8 cellular contexts compared by ENCODE assay signal in genomic region chr17:45132302-45132568, GRCh38. TPM values are rescaled to one million over a fixed set of nuclear protein-coding genes. Genes with fewer than 3 reads are reported as not detected.
DNase-seq lines count a peak whose midpoint lies in the region; ATAC-seq and TF ChIP-seq lines count a peak whose summit lies in the region.

A gene with protein sequence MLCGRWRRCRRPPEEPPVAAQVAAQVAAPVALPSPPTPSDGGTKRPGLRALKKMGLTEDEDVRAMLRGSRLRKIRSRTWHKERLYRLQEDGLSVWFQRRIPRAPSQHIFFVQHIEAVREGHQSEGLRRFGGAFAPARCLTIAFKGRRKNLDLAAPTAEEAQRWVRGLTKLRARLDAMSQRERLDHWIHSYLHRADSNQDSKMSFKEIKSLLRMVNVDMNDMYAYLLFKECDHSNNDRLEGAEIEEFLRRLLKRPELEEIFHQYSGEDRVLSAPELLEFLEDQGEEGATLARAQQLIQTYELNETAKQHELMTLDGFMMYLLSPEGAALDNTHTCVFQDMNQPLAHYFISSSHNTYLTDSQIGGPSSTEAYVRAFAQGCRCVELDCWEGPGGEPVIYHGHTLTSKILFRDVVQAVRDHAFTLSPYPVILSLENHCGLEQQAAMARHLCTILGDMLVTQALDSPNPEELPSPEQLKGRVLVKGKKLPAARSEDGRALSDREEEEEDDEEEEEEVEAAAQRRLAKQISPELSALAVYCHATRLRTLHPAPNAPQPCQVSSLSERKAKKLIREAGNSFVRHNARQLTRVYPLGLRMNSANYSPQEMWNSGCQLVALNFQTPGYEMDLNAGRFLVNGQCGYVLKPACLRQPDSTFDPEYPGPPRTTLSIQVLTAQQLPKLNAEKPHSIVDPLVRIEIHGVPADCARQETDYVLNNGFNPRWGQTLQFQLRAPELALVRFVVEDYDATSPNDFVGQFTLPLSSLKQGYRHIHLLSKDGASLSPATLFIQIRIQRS (minus strand): TSS chr17:45132515. CDS start chr17:45132410, 105 bp downstream.

- H3K27ac Mint-ChIP-seq in CD4-positive, alpha-beta T cell = peak within 1 kb of the TSS; percentile 85

- ATAC-seq in CD4-positive, alpha-beta T cell (ENCODE audit: poor library complexity) = no peak
- ATAC-seq in HG02970 (IDR thresholded peaks at IDR 0.05; ENCODE audit: low FRiP score, unreplicated experiment) = no peak

- H3K4me1 ChIP-seq in mononuclear cell (ENCODE audit: insufficient read depth, low read length) = peaks cover 27% of the 10 kb centered on the region
- peaks cover 62% of the 10 kb centered on the region for H3K4me1 ChIP-seq in vagina

- peak within 1 kb of the TSS; percentile 49 for H3K4me3 ChIP-seq in NB4 (ENCODE audit: low read depth, low read length)
- peak within 1 kb of the TSS; percentile 72 for H3K4me3 ChIP-seq in mononuclear cell (ENCODE audit: low read length)
- peak within 1 kb of the TSS; percentile 85 to 99 for H3K4me3 ChIP-seq in vagina

- TF ChIP-seq CTCF in CD4-positive, alpha-beta T cell (IDR thresholded peaks at IDR 0.05) = no peak
- no peak for TF ChIP-seq CTCF in NB4 (IDR thresholded peaks at IDR 0.05; ENCODE audit: low read depth, low read length)
- TF ChIP-seq CTCF in vagina (IDR thresholded peaks at IDR 0.05) = no peak

- H3K9me3 ChIP-seq in CD4-positive, alpha-beta T cell (ENCODE audit: control insufficient read depth, low read length) = no peaks in the 10 kb centered on the region
- H3K9me3 ChIP-seq in mononuclear cell (ENCODE audit: low read depth, low read length) (no peaks in the 10 kb centered on the region), vagina (no peaks in the 10 kb centered on the region)

- no peaks in the 10 kb centered on the region for H3K27me3 Mint-ChIP-seq in CD4-positive, alpha-beta T cell

- H3K27ac ChIP-seq in CD4-positive, alpha-beta T cell (ENCODE audit: low read depth, low read length) = peak within 1 kb of the TSS; percentile 89
- H3K27ac ChIP-seq in vagina = peak within 1 kb of the TSS; percentile 98

- H3K36me3 Mint-ChIP-seq in CD4-positive, alpha-beta T cell (ENCODE audit: low read depth) = peaks cover 6% of the 10 kb centered on the region

- CTCF ChIA-PET in CD4-positive, alpha-beta T cell (lab: Charles Lee) = interaction anchor here (1.0 to 1.8 kb wide), 3 partner anchors 10 to 65 kb away, joined by 3 to 4 read pairs (median 4); no protein-coding TSS in a partner anchor

- DNase-seq in CD4-positive, alpha-beta T cell = no peak
- no peak for DNase-seq in NB4 (ENCODE audit: low read depth)
- no peak for DNase-seq in dermis blood vessel endothelial cell
- DNase-seq in vagina (ENCODE audit: extremely low spot score in 2 of 2) = no peak
- no peak for DNase-seq in NCI-H82 treated with DMSO at 0.1 percent for 48 hours (lab: John Stamatoyannopoulos, UW; ENCODE audit: unreplicated experiment)
- DNase-seq in COLO668 (lab: John Stamatoyannopoulos, UW; ENCODE audit: unreplicated experiment) = no peak

- H3K4me3 Mint-ChIP-seq in CD4-positive, alpha-beta T cell = peak within 1 kb of the TSS; percentile 93

- no peak for TF ChIP-seq POLR2A in NB4 (IDR thresholded peaks at IDR 0.05; ENCODE audit: extremely low read depth, insufficient read length)
- no peak for TF ChIP-seq POLR2A in vagina (IDR thresholded peaks at IDR 0.05)

- no peaks in the 10 kb centered on the region for H3K27me3 ChIP-seq in CD4-positive, alpha-beta T cell (ENCODE audit: control insufficient read depth, insufficient read depth, low read length)
- H3K27me3 ChIP-seq in mononuclear cell (ENCODE audit: insufficient read depth, low read length) (no peaks in the 10 kb centered on the region), vagina (no peaks in the 10 kb centered on the region)

- POLR2A ChIA-PET in CD4-positive, alpha-beta T cell (lab: Charles Lee) = interaction anchor here (1.5 to 3.3 kb wide), 2 partner anchors 16 to 71 kb away, joined by 6 to 17 read pairs; partner anchors contain the start of genes HEXIM1 and NMT1

- no peaks in the 10 kb centered on the region for H3K36me3 ChIP-seq in vagina

- peaks cover 21% of the 10 kb centered on the region for H3K4me1 Mint-ChIP-seq in CD4-positive, alpha-beta T cell (ENCODE audit: low read depth)

- H3K9me3 Mint-ChIP-seq in CD4-positive, alpha-beta T cell = no peaks in the 10 kb centered on the region

- intact Hi-C loops in CD4-positive, alpha-beta T cell (cut with DNase I, micrococcal nuclease) = loop anchor here in 1 of 2 experiments (1.0 to 5.0 kb wide), 3 partner anchors 81 to 357 kb away; partner anchors contain the start of gene DCAKD
- intact Hi-C loops in vagina (cut with DNase I) = no loop called here

RNA-seq across cellular contexts. Expression of the gene that starts here (rescaled TPM):
- 1 to 10 TPM; 1.8 to 2.4 TPM for total RNA-seq in CD4-positive, alpha-beta T cell
- total RNA-seq in dermis blood vessel endothelial cell (51.3 and 51.4 TPM in 2 replicates), mononuclear cell (1.9 TPM), vagina (34.1 TPM)

Comparison
In these comparisons a context has a peak if more than half of its experiments do, and no peak if none do; other contexts are left out.
1. RNA of the gene that starts here (total RNA-seq): 51.3 to 51.4 TPM in dermis blood vessel endothelial cell and 34.1 TPM in vagina (single experiment); 1.8 to 2.4 TPM in CD4-positive, alpha-beta T cell and 1.9 TPM in mononuclear cell (single experiment); every median in the first group is over 10 times any median in the second.
2. Peak in every context shown above with its lines, with median percentiles within 50 percentile points of each other: H3K4me3 ChIP-seq.